ENCODE assay signal across 1 cellular context in the genomic region with DNA sequence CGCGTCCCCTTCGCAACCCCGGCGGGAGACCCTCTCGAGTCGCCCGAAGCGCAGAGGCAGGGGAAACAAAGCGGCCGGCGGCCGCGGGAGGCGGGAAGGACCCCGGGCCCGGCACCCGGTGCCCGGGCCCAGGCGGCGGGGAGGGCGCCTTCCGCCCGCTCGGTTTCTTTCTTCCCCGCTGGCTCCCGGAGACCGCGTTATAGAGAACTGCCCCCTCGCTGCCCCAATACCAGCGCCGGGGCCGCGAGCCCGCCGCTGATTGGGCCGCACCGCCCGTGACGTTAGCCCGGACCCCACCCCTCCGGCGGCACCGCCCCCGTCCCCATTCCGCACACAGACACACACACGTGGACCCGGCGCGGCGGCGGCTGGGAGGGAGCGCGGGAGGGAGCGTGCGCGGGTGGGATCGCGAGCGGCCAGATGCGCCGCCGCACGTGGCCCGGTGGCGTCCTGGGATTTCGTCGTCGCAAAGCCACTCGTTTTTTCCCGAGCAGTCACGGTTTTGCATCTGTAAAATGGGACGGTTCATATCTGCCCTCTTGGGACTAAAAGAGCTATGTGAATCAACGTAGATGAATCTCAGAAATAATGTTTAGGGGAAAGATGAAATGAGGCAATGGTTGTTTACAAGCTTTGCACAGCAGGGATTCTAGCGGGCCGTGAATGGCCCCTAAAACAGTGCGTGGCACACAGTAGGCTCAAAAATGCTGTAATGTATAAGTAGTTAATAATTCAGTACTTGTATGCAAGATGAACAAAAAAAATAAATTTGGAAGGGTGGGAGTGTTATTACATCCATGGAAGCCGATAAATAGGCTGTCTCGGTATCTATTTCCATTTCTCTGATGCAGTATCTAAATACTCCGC.
TF ChIP-seq lines count a peak whose summit lies in the region.

A gene (minus strand): TSS at position 209 of the 867 bp plus-strand sequence. CDS start 462 bp downstream, outside the sequence.

TF ChIP-seq in K562, 482 proteins besides CTCF, POLR2A, EP300 and RAD21 (continued from another document and continues in another):
- TF ChIP-seq MEIS2 (IDR thresholded peaks at IDR 0.05; ENCODE audit: partially characterized antibody) (no peak), ZNF586 (CRISPR knock-in tag; conservative IDR thresholded peaks at IDR 0.05) (no peak), JUN (IDR thresholded peaks at IDR 0.05; ENCODE audit: borderline replicate concordance, low read depth, low read length) (no peak), JUN (CRISPR knock-in tag; IDR thresholded peaks at IDR 0.05; ENCODE audit: borderline replicate concordance) (no peak; the same call in 1 of the 2 replicates), YY1 (IDR thresholded peaks at IDR 0.05; ENCODE audit: borderline replicate concordance in 1 of 3, control insufficient read depth in 1 of 3, extremely low read depth in 1 of 3, insufficient read depth in 3 of 3, insufficient read length in 1 of 3, insufficient replicate concordance in 2 of 3, low read depth in 1 of 3, low read length in 2 of 3) (peak in 1 of 3 experiments; percentile 34), ZNF77 (CRISPR knock-in tag; IDR thresholded peaks at IDR 0.05) (no peak), GABPB1 (CRISPR knock-in tag; IDR thresholded peaks at IDR 0.05) (no peak), SRF (CRISPR knock-in tag; IDR thresholded peaks at IDR 0.05) (no peak), BHLHE40 (IDR thresholded peaks at IDR 0.05; ENCODE audit: low read length) (peak; percentile 85), ZNF436 (CRISPR knock-in tag; IDR thresholded peaks at IDR 0.05) (no peak), ZKSCAN1 (IDR thresholded peaks at IDR 0.05; ENCODE audit: low read depth, low read length) (peak; percentile 91), ARID1B (IDR thresholded peaks at IDR 0.05) (no peak), SMAD1 (IDR thresholded peaks at IDR 0.05; ENCODE audit: low read depth, low read length, partially characterized antibody) (no peak), CBFA2T3 (IDR thresholded peaks at IDR 0.05) (peak; percentile 32; the same call in 1 of the 2 replicates), ZNF197 (CRISPR knock-in tag; IDR thresholded peaks at IDR 0.05; ENCODE audit: low read depth) (no peak), HEY1 (CRISPR knock-in tag; IDR thresholded peaks at IDR 0.05; ENCODE audit: borderline replicate concordance) (no peak), ZNF263 (CRISPR knock-in tag; IDR thresholded peaks at IDR 0.05; ENCODE audit: borderline replicate concordance) (no peak; the same call in 1 of the 2 replicates), POLR2B (IDR thresholded peaks at IDR 0.05; ENCODE audit: low read depth, partially characterized antibody) (no peak), HNRNPK (IDR thresholded peaks at IDR 0.05; ENCODE audit: low read depth, low read length, poor library complexity, severe bottlenecking) (no peak), SMARCC2 (IDR thresholded peaks at IDR 0.05; ENCODE audit: low read depth) (no peak), ZNF316 (IDR thresholded peaks at IDR 0.05) (no peak), ZNF780A (CRISPR knock-in tag; IDR thresholded peaks at IDR 0.05) (no peak), POLR3A (IDR thresholded peaks at IDR 0.05; ENCODE audit: borderline replicate concordance, extremely low read depth, insufficient read depth, insufficient read length) (no peak), BRF1 (IDR thresholded peaks at IDR 0.05; ENCODE audit: borderline replicate concordance, extremely low read depth, insufficient read length) (no peak), PTRF (tag; IDR thresholded peaks at IDR 0.05) (no peak)
- TF ChIP-seq, protein P1, sequence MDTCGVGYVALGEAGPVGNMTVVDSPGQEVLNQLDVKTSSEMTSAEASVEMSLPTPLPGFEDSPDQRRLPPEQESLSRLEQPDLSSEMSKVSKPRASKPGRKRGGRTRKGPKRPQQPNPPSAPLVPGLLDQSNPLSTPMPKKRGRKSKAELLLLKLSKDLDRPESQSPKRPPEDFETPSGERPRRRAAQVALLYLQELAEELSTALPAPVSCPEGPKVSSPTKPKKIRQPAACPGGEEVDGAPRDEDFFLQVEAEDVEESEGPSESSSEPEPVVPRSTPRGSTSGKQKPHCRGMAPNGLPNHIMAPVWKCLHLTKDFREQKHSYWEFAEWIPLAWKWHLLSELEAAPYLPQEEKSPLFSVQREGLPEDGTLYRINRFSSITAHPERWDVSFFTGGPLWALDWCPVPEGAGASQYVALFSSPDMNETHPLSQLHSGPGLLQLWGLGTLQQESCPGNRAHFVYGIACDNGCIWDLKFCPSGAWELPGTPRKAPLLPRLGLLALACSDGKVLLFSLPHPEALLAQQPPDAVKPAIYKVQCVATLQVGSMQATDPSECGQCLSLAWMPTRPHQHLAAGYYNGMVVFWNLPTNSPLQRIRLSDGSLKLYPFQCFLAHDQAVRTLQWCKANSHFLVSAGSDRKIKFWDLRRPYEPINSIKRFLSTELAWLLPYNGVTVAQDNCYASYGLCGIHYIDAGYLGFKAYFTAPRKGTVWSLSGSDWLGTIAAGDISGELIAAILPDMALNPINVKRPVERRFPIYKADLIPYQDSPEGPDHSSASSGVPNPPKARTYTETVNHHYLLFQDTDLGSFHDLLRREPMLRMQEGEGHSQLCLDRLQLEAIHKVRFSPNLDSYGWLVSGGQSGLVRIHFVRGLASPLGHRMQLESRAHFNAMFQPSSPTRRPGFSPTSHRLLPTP (IDR thresholded peaks at IDR 0.05; ENCODE audit: borderline replicate concordance, extremely low read depth, insufficient read length), result no peak
- TF ChIP-seq, protein P2, sequence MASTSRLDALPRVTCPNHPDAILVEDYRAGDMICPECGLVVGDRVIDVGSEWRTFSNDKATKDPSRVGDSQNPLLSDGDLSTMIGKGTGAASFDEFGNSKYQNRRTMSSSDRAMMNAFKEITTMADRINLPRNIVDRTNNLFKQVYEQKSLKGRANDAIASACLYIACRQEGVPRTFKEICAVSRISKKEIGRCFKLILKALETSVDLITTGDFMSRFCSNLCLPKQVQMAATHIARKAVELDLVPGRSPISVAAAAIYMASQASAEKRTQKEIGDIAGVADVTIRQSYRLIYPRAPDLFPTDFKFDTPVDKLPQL (IDR thresholded peaks at IDR 0.05; ENCODE audit: extremely low read depth, insufficient read length), result no peak
- TF ChIP-seq, protein P3, sequence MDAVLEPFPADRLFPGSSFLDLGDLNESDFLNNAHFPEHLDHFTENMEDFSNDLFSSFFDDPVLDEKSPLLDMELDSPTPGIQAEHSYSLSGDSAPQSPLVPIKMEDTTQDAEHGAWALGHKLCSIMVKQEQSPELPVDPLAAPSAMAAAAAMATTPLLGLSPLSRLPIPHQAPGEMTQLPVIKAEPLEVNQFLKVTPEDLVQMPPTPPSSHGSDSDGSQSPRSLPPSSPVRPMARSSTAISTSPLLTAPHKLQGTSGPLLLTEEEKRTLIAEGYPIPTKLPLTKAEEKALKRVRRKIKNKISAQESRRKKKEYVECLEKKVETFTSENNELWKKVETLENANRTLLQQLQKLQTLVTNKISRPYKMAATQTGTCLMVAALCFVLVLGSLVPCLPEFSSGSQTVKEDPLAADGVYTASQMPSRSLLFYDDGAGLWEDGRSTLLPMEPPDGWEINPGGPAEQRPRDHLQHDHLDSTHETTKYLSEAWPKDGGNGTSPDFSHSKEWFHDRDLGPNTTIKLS (IDR thresholded peaks at IDR 0.05; ENCODE audit: borderline replicate concordance, low read depth), result peak; percentile 44; the same call in 1 of the 2 replicates
- TF ChIP-seq, protein P4, sequence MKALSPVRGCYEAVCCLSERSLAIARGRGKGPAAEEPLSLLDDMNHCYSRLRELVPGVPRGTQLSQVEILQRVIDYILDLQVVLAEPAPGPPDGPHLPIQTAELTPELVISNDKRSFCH (CRISPR knock-in tag; IDR thresholded peaks at IDR 0.05), result no peak
- TF ChIP-seq, protein P4 (tag; IDR thresholded peaks at IDR 0.05), result no peak
- TF ChIP-seq, protein P5, sequence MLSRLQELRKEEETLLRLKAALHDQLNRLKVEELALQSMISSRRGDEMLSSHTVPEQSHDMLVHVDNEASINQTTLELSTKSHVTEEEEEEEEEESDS (CRISPR knock-in tag; IDR thresholded peaks at IDR 0.05), result no peak
- TF ChIP-seq, protein P6, sequence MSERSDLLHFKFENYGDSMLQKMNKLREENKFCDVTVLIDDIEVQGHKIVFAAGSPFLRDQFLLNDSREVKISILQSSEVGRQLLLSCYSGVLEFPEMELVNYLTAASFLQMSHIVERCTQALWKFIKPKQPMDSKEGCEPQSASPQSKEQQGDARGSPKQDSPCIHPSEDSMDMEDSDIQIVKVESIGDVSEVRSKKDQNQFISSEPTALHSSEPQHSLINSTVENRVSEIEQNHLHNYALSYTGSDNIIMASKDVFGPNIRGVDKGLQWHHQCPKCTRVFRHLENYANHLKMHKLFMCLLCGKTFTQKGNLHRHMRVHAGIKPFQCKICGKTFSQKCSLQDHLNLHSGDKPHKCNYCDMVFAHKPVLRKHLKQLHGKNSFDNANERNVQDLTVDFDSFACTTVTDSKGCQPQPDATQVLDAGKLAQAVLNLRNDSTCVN (CRISPR knock-in tag; IDR thresholded peaks at IDR 0.05), result no peak
- TF ChIP-seq, protein P7, sequence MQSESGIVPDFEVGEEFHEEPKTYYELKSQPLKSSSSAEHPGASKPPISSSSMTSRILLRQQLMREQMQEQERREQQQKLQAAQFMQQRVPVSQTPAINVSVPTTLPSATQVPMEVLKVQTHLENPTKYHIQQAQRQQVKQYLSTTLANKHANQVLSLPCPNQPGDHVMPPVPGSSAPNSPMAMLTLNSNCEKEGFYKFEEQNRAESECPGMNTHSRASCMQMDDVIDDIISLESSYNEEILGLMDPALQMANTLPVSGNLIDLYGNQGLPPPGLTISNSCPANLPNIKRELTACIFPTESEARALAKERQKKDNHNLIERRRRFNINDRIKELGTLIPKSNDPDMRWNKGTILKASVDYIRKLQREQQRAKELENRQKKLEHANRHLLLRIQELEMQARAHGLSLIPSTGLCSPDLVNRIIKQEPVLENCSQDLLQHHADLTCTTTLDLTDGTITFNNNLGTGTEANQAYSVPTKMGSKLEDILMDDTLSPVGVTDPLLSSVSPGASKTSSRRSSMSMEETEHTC (IDR thresholded peaks at IDR 0.05), result no peak
- TF ChIP-seq, protein P8, sequence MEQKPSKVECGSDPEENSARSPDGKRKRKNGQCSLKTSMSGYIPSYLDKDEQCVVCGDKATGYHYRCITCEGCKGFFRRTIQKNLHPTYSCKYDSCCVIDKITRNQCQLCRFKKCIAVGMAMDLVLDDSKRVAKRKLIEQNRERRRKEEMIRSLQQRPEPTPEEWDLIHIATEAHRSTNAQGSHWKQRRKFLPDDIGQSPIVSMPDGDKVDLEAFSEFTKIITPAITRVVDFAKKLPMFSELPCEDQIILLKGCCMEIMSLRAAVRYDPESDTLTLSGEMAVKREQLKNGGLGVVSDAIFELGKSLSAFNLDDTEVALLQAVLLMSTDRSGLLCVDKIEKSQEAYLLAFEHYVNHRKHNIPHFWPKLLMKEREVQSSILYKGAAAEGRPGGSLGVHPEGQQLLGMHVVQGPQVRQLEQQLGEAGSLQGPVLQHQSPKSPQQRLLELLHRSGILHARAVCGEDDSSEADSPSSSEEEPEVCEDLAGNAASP (IDR thresholded peaks at IDR 0.05), result no peak
- TF ChIP-seq, protein P9, sequence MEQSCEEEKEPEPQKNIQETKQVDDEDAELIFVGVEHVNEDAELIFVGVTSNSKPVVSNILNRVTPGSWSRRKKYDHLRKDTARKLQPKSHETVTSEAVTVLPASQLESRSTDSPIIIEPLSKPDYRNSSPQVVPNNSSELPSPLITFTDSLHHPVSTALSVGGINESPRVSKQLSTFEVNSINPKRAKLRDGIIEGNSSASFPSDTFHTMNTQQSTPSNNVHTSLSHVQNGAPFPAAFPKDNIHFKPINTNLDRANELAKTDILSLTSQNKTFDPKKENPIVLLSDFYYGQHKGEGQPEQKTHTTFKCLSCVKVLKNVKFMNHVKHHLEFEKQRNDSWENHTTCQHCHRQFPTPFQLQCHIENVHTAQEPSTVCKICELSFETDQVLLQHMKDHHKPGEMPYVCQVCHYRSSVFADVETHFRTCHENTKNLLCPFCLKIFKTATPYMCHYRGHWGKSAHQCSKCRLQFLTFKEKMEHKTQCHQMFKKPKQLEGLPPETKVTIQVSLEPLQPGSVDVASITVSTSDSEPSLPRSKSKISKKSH (CRISPR knock-in tag; IDR thresholded peaks at IDR 0.05), result no peak
- TF ChIP-seq, protein P10, sequence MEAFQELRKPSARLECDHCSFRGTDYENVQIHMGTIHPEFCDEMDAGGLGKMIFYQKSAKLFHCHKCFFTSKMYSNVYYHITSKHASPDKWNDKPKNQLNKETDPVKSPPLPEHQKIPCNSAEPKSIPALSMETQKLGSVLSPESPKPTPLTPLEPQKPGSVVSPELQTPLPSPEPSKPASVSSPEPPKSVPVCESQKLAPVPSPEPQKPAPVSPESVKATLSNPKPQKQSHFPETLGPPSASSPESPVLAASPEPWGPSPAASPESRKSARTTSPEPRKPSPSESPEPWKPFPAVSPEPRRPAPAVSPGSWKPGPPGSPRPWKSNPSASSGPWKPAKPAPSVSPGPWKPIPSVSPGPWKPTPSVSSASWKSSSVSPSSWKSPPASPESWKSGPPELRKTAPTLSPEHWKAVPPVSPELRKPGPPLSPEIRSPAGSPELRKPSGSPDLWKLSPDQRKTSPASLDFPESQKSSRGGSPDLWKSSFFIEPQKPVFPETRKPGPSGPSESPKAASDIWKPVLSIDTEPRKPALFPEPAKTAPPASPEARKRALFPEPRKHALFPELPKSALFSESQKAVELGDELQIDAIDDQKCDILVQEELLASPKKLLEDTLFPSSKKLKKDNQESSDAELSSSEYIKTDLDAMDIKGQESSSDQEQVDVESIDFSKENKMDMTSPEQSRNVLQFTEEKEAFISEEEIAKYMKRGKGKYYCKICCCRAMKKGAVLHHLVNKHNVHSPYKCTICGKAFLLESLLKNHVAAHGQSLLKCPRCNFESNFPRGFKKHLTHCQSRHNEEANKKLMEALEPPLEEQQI (IDR thresholded peaks at IDR 0.05), result no peak
- TF ChIP-seq, protein P11, sequence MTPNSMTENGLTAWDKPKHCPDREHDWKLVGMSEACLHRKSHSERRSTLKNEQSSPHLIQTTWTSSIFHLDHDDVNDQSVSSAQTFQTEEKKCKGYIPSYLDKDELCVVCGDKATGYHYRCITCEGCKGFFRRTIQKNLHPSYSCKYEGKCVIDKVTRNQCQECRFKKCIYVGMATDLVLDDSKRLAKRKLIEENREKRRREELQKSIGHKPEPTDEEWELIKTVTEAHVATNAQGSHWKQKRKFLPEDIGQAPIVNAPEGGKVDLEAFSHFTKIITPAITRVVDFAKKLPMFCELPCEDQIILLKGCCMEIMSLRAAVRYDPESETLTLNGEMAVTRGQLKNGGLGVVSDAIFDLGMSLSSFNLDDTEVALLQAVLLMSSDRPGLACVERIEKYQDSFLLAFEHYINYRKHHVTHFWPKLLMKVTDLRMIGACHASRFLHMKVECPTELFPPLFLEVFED (CRISPR knock-in tag; conservative IDR thresholded peaks at IDR 0.05), result no peak
- TF ChIP-seq, protein P12, sequence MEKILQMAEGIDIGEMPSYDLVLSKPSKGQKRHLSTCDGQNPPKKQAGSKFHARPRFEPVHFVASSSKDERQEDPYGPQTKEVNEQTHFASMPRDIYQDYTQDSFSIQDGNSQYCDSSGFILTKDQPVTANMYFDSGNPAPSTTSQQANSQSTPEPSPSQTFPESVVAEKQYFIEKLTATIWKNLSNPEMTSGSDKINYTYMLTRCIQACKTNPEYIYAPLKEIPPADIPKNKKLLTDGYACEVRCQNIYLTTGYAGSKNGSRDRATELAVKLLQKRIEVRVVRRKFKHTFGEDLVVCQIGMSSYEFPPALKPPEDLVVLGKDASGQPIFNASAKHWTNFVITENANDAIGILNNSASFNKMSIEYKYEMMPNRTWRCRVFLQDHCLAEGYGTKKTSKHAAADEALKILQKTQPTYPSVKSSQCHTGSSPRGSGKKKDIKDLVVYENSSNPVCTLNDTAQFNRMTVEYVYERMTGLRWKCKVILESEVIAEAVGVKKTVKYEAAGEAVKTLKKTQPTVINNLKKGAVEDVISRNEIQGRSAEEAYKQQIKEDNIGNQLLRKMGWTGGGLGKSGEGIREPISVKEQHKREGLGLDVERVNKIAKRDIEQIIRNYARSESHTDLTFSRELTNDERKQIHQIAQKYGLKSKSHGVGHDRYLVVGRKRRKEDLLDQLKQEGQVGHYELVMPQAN (IDR thresholded peaks at IDR 0.05; ENCODE audit: borderline replicate concordance), result peak; percentile 63; the same call in 1 of the 2 replicates
